Comparison of ENCODE assay signal across 29 cellular contexts in the genomic region with DNA sequence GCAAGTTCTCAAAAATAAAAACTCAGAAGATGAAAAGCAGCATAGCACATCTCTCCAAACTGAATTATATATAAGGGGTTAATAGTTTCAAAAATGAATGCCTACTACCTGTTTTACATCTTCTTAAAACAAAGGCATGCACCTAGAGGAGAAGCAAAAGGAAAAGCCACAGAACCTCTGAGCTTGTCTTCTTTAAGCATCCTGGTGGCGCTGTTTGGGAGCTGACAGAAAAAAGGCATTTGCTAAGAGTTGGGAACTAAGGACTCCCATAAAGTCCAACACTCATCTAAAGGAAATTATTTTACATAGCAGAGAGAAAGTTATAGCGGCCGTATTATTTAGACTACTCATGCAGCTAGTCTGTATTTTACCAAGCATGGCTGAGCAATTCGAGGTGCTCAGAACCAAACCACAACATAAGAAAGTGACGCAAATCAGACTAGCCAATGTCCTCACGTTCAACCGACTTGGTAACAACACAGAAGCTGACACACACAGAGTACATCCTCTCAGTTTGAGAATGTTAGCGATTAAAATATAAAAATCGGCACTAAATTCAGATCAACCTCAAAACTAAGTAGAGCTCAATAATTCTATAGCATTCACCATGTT. TPM values are rescaled to one million over a fixed set of nuclear protein-coding genes. Genes with fewer than 3 reads are reported as not detected.
DNase-seq lines count a peak whose midpoint lies in the region; ATAC-seq and TF ChIP-seq lines count a peak whose summit lies in the region.
"Had no signal": no experiment of that assay in that cellular context is flagged by ENCODE, and none has a peak within 500 bp of the region (broad histone marks: within the 10 kb centered on the region; RNA-seq: fewer than 3 reads in every experiment).

No MANE protein-coding gene starts in this region.

- no peak overlapping the region for H3K27ac ChIP-seq in AG04450 (ENCODE audit: low read depth, low read length)
- peak overlapping the region in 53 of 59 donors; percentile 15 to 88 (median 75) for H3K27ac ChIP-seq in dorsolateral prefrontal cortex
- H3K27ac ChIP-seq: ascending aorta, colonic mucosa, heart left ventricle, transverse colon had no signal

- H3K9me3 ChIP-seq in AG04450 (ENCODE audit: control insufficient read depth, insufficient read depth, low read length), result no peaks in the 10 kb centered on the region
- H3K9me3 ChIP-seq: ascending aorta, colonic mucosa, heart left ventricle, transverse colon had no signal

- no peak for ATAC-seq in HG03521 (IDR thresholded peaks at IDR 0.05; ENCODE audit: unreplicated experiment)
- ATAC-seq: activated CD8-positive, alpha-beta memory T cell treated with anti-CD3 and anti-CD28 coated beads, Interleukin-2, amount 10 ng/mL, durations not matched to agents 7 days and 5 days; left ventricle myocardium superior; stimulated activated naive CD8-positive, alpha-beta T cell treated with anti-CD3 and anti-CD28 coated beads, Interleukin-15, amount 100 ng/mL, for 72 hours had no signal

- H3K27me3 ChIP-seq in AG04450 (ENCODE audit: control insufficient read depth, insufficient read depth, low read length) (no peaks in the 10 kb centered on the region), dorsolateral prefrontal cortex (no peaks in the 10 kb centered on the region)
- H3K27me3 ChIP-seq: ascending aorta, colonic mucosa, heart left ventricle, transverse colon had no signal

- intact Hi-C loops in dorsolateral prefrontal cortex (cut with DNase I), result no loop called here

- TF ChIP-seq CTCF in AG04450 (IDR thresholded peaks at IDR 0.05; ENCODE audit: low read depth, low read length) (peak; percentile 19; the same call in 1 of the 2 replicates), dorsolateral prefrontal cortex (IDR thresholded peaks at IDR 0.05 in 54 of 56, conservative IDR thresholded peaks at IDR 0.05 in 2 of 56; ENCODE audit: low read depth in 1 of 56, partially characterized antibody in 56 of 56) (peak in 48 of 56 donors; percentile 11 to 64 (median 36))

- DNase-seq in AG04450 (ENCODE audit: low read depth, low spot score) (peak; percentile 37), SK-MEL-5 (ENCODE audit: low read depth, low spot score) (peak; percentile 15), dorsolateral prefrontal cortex (no peak), midbrain (lab: John Stamatoyannopoulos, UW) (peak; percentile 58), RPMI8226 (no peak)
- DNase-seq in effector CD4-positive, alpha-beta T cell, result no peak
- DNase-seq in activated CD4-positive, alpha-beta T cell treated with anti-CD3 and anti-CD28 coated beads, Interleukin-2, amount 50 U/mL, for 48 hours, result no peak
- DNase-seq: 8988T; activated CD4-positive, alpha-beta T cell treated with anti-CD3 and anti-CD28 coated beads for 4 hours; activated CD8-positive, alpha-beta memory T cell treated with anti-CD3 and anti-CD28 coated beads, Interleukin-2, amount 10 ng/mL, durations not matched to agents 7 days and 5 days; activated naive CD4-positive, alpha-beta T cell treated with anti-CD3 and anti-CD28 coated beads, Interleukin-2, amount 50 U/mL, for 16 hours; colonic mucosa; COR-L47; DND-41; heart left ventricle; immature natural killer cell; left ventricle myocardium superior; NCI-H1048; NCI-H2029; NCI-H226; NCI-H82; stimulated activated CD4-positive, alpha-beta T cell treated with anti-CD3 and anti-CD28 coated beads, Interleukin-12 subunit alpha, Interleukin-12 subunit beta, amount 100 ng/mL, for 4 hours; stimulated activated naive CD8-positive, alpha-beta T cell treated with anti-CD3 and anti-CD28 coated beads, Interleukin-15, amount 100 ng/mL, for 72 hours; T-helper 1 cell; transverse colon had no signal

- CTCF ChIA-PET in AG04450 (lab: Charles Lee), result interaction anchor here (0.6 to 2.3 kb wide), 5 partner anchors 8 to 422 kb away, joined by 3 to 8 read pairs (median 5); no protein-coding TSS in a partner anchor

- in situ Hi-C loops in SK-MEL-5 (cut with HindIII; ENCODE audit: low pct_unique_long_range_greater_than_20kb, low sequenced_read_pairs), result no loop called here

- POLR2A ChIA-PET in AG04450 (lab: Yijun Ruan, JAX), result no interaction called here

- peak overlapping the region; percentile 17 for H3K4me3 ChIP-seq in AG04450 (ENCODE audit: low read depth, low read length)
- H3K4me3 ChIP-seq in dorsolateral prefrontal cortex, result peak overlapping the region in 28 of 59 donors; percentile 0 to 45 (median 23)
- H3K4me3 ChIP-seq: ascending aorta, colonic mucosa, heart left ventricle, transverse colon had no signal

RNA-seq across cellular contexts. Expression of gene PTN, which starts 38.8 kb away (rescaled TPM):
- 136 and 168 TPM in 2 replicates for polyA plus RNA-seq in AG04450 (2011; rRNA removed)
- 34.4 and 41.2 TPM in 2 replicates for polyA minus RNA-seq in AG04450 (2011; rRNA and poly(A)+ RNA removed)
- total RNA-seq in SK-MEL-5 (2014; rRNA removed; shearing (Covaris generic)), result 1.3 and 1.8 TPM in 2 replicates
- 2.1 and 2.9 TPM in 2 replicates for polyA plus RNA-seq in SK-MEL-5 (2015; cell fraction: cytosol; rRNA removed)
- polyA plus RNA-seq in SK-MEL-5 (2015; cell fraction: nucleus; rRNA removed), result 0.97 TPM in 1 of 2 replicates, not detected in the other
- 100 to 1,000 TPM in 30 of 120 experiments, 10 to 100 TPM in 90; 48.1 to 232 (median 85.8) TPM for total RNA-seq in dorsolateral prefrontal cortex
- total RNA-seq: activated CD8-positive, alpha-beta memory T cell treated with anti-CD3 and anti-CD28 coated beads, Interleukin-2, amount 10 ng/mL, durations not matched to agents 7 days and 5 days; activated T-helper 1 cell treated with anti-CD3 and anti-CD28 coated beads, Interleukin-12 subunit alpha, Interleukin-12 subunit beta, Interleukin-2, Interleukin-4 antibody, amounts not matched to agents 30 ng/mL and 10 ng/mL and 1 ng/mL, durations not matched to agents 14 hours and 24 hours and 36 hours; OCI-LY7 had no signal
- polyA plus RNA-seq: immature natural killer cell had no signal

Comparison
In these comparisons a context has a peak if more than half of its experiments do, and no peak if none do; other contexts are left out.
1. DNase-seq: peak in AG04450 (single experiment), SK-MEL-5 (single experiment) and midbrain (single experiment); none in dorsolateral prefrontal cortex (0 of 10), effector CD4-positive, alpha-beta T cell (single experiment), activated CD4-positive, alpha-beta T cell treated with anti-CD3 and anti-CD28 coated beads, Interleukin-2, amount 50 U/mL, for 48 hours (0 of 2) and RPMI8226 (single experiment).
2. RNA of gene PTN, which starts 38.8 kb away (total RNA-seq): 48.1 to 232 TPM in dorsolateral prefrontal cortex; 1.3 to 1.8 TPM in SK-MEL-5; every median in the first group is over 10 times any median in the second.